In genomic region chr5:108451269-108451668, GRCh38 we compare ENCODE assay signal across 25 cellular contexts.
DNase-seq lines count a peak whose midpoint lies in the region; TF ChIP-seq lines count a peak whose summit lies in the region.
"Had no signal": no experiment of that assay in that cellular context is flagged by ENCODE, and none has a peak within 500 bp of the region (broad histone marks: within the 10 kb centered on the region; RNA-seq: fewer than 3 reads in every experiment).

No MANE protein-coding gene starts in this region.

- H3K27me3 ChIP-seq in hepatocyte: no peaks in the 10 kb centered on the region
- H3K27me3 ChIP-seq: tibial artery had no signal

- H3K9me3 ChIP-seq in hepatocyte (ENCODE audit: low read depth): no peaks in the 10 kb centered on the region

- no peak overlapping the region for H3K27ac Mint-ChIP-seq in HFFc6
- H3K27ac Mint-ChIP-seq: stimulated activated naive B cell treated with anti-CD40 and anti-IgM and Interleukin-4, amounts not matched to agents 10 μg/mL and 1 μg/mL and 100 μg/mL, for 72 hours had no signal

- H3K36me3 Mint-ChIP-seq in HFFc6 (ENCODE audit: low read depth): no peaks in the 10 kb centered on the region
- H3K36me3 Mint-ChIP-seq: stimulated activated naive B cell treated with anti-CD40 and anti-IgM and Interleukin-4, amounts not matched to agents 10 μg/mL and 1 μg/mL and 100 μg/mL, for 72 hours had no signal

- H3K4me1 Mint-ChIP-seq in HFFc6 (ENCODE audit: low read depth): no peaks in the 10 kb centered on the region
- H3K4me1 Mint-ChIP-seq: stimulated activated naive B cell treated with anti-CD40 and anti-IgM and Interleukin-4, amounts not matched to agents 10 μg/mL and 1 μg/mL and 100 μg/mL, for 72 hours had no signal

- H3K27me3 Mint-ChIP-seq in HFFc6 (ENCODE audit: insufficient read depth): peaks cover 4% of the 10 kb centered on the region; the same call in 1 of the 2 replicates

- H3K36me3 ChIP-seq in hepatocyte (replicated peaks; ENCODE audit: insufficient read depth, low read depth): no peaks in the 10 kb centered on the region
- H3K36me3 ChIP-seq: MG63, tibial artery had no signal

- no peaks in the 10 kb centered on the region for H3K4me1 ChIP-seq in hepatocyte (ENCODE audit: insufficient read depth)
- H3K4me1 ChIP-seq: tibial artery had no signal

- peak; percentile 26 for DNase-seq in ELR (ENCODE audit: low read depth)
- no peak for DNase-seq in HFFc6
- DNase-seq in RKO (ENCODE audit: low spot score): peak; percentile 12
- DNase-seq in hepatocyte (ENCODE audit: low spot score): no peak
- no peak for DNase-seq in OCI-M2 (lab: John Stamatoyannopoulos, UW; ENCODE audit: unreplicated experiment)
- no peak for DNase-seq in GM20000 (ENCODE audit: low spot score)
- no peak for DNase-seq in DMS 273 (lab: John Stamatoyannopoulos, UW; ENCODE audit: unreplicated experiment)
- no peak for DNase-seq in T-helper 2 cell
- DNase-seq: activated CD4-positive, alpha-beta T cell treated with anti-CD3 and anti-CD28 coated beads, Interleukin-2, amount 50 U/mL, for 48 hours; activated gamma-delta T cell treated with Interleukin-2 at 50 U/mL for 16 hours; activated T-cell treated with anti-CD3 and anti-CD28 coated beads for 4 hours; amygdala; central memory CD4-positive, alpha-beta T cell; effector memory CD4-positive, alpha-beta T cell; GOT3; head of caudate nucleus; MG63; NCI-H1694; NCI-H2227 treated with DMSO at 0.1 percent for 48 hours; NCI-H774; nucleus accumbens; RPMI8226; stimulated activated CD4-positive, alpha-beta T cell treated with anti-CD3 and anti-CD28 coated beads, Interleukin-15, amount 100 ng/mL, for 24 hours; stimulated activated naive B cell treated with anti-CD40 and anti-IgM and Interleukin-4, amounts not matched to agents 10 μg/mL and 1 μg/mL and 100 μg/mL, for 72 hours; tibial artery had no signal

- TF ChIP-seq CTCF in HFFc6 (IDR thresholded peaks at IDR 0.05): peak; percentile 19; the same call in 1 of the 2 replicates
- TF ChIP-seq CTCF in hepatocyte (IDR thresholded peaks at IDR 0.05; ENCODE audit: poor library complexity): peak; percentile 20
- TF ChIP-seq CTCF in GM20000 (IDR thresholded peaks at IDR 0.05; ENCODE audit: extremely low read depth, missing control alignments): no peak

- no peak overlapping the region for H2AFZ ChIP-seq in hepatocyte

- H3K9me3 Mint-ChIP-seq in HFFc6: peaks cover 17% of the 10 kb centered on the region

- no peaks in the 10 kb centered on the region for H4K20me1 ChIP-seq in hepatocyte (ENCODE audit: insufficient read depth, poor library complexity, severe bottlenecking)

- no peak overlapping the region for H3K27ac ChIP-seq in hepatocyte
- H3K27ac ChIP-seq: tibial artery had no signal

- no peak overlapping the region for H3K4me2 ChIP-seq in hepatocyte

- H3K9me2 ChIP-seq in hepatocyte (replicated peaks; ENCODE audit: insufficient read depth): no peaks in the 10 kb centered on the region

- H3K4me3 Mint-ChIP-seq in HFFc6: no peak overlapping the region
- H3K4me3 Mint-ChIP-seq: stimulated activated naive B cell treated with anti-CD40 and anti-IgM and Interleukin-4, amounts not matched to agents 10 μg/mL and 1 μg/mL and 100 μg/mL, for 72 hours had no signal

- H3K4me3 ChIP-seq in hepatocyte: no peak overlapping the region
- H3K4me3 ChIP-seq: MG63, tibial artery had no signal

- no peaks in the 10 kb centered on the region for H3K79me2 ChIP-seq in hepatocyte

Comparison
In these comparisons a context has a peak if more than half of its experiments do, and no peak if none do; other contexts are left out.
1. DNase-seq: peak in ELR (single experiment) and RKO (single experiment); none in HFFc6 (single experiment), hepatocyte (single experiment), OCI-M2 (single experiment), GM20000 (single experiment), DMS 273 (single experiment) and T-helper 2 cell (0 of 5).